In genomic region chr4:130653842-130654241, GRCh38 we compare ENCODE assay signal across 28 cellular contexts.
"Had no signal": no experiment of that assay in that cellular context is flagged by ENCODE, and none has a peak within 500 bp of the region (broad histone marks: within the 10 kb centered on the region; RNA-seq: fewer than 3 reads in every experiment).

No MANE protein-coding gene starts in this region.

- H2AFZ ChIP-seq: neural progenitor cell, parathyroid adenoma had no signal

- H3K9ac ChIP-seq: neural progenitor cell, parathyroid adenoma had no signal

- H3K36me3 ChIP-seq: neural progenitor cell, ovary, spleen, suprapubic skin, tibial artery, transverse colon, upper lobe of right lung, uterus had no signal

- ATAC-seq: natural killer cell; psoas muscle; right cardiac atrium; sciatic nerve; stimulated activated memory B cell treated with anti-CD40 and anti-IgM and Interleukin-4, amounts not matched to agents 10 μg/mL and 1 μg/mL and 100 μg/mL, for 72 hours; stimulated activated naive CD8-positive, alpha-beta T cell treated with anti-CD3 and anti-CD28 coated beads, Interleukin-15, amount 100 ng/mL, for 72 hours; stimulated activated naive CD8-positive, alpha-beta T cell treated with anti-CD3 and anti-CD28 coated beads, Interleukin-15, Interleukin-2, amounts not matched to agents 100 U/mL and 50 U/mL, for 24 hours; upper lobe of right lung had no signal

- H3K27ac ChIP-seq: neural progenitor cell, ovary, parathyroid adenoma, psoas muscle, skin epidermis, spleen, suprapubic skin, testis, tibial artery, transverse colon, upper lobe of right lung, uterus had no signal

- H3K27me3 ChIP-seq: neural progenitor cell, ovary, spleen, suprapubic skin, testis, tibial artery, transverse colon, upper lobe of right lung, uterus had no signal

- H3K4me2 ChIP-seq: neural progenitor cell, smooth muscle cell had no signal

- H3K9me3 ChIP-seq: ovary, psoas muscle, suprapubic skin, testis, tibial artery, upper lobe of right lung, uterus had no signal

- DNase-seq: natural killer cell; occipital lobe; ovary; posterior cingulate gyrus; psoas muscle; right cardiac atrium; spleen; stimulated activated CD4-positive, alpha-beta T cell treated with anti-CD3 and anti-CD28 coated beads, Interleukin-12 subunit alpha, Interleukin-12 subunit beta, amount 100 ng/mL, for 4 hours; stimulated activated CD4-positive, alpha-beta T cell treated with anti-CD3 and anti-CD28 coated beads, Interleukin-1b, Interleukin-23, amount 100 ng/mL, for 48 hours; stimulated activated CD4-positive, alpha-beta T cell treated with anti-CD3 and anti-CD28 coated beads, Interleukin-4, amount 100 ng/mL, for 1 hour; stimulated activated CD4-positive, alpha-beta T cell treated with anti-CD3 and anti-CD28 coated beads, Interleukin-4, amount 100 ng/mL, for 4 hours; stimulated activated CD8-positive, alpha-beta memory T cell treated with anti-CD3 and anti-CD28 coated beads, Interleukin-4, amount 100 ng/mL, for 48 hours; stimulated activated naive CD4-positive, alpha-beta T cell; stimulated activated naive CD8-positive, alpha-beta T cell treated with anti-CD3 and anti-CD28 coated beads, Interleukin-15, amount 100 ng/mL, for 72 hours; stimulated activated naive CD8-positive, alpha-beta T cell treated with anti-CD3 and anti-CD28 coated beads, Interleukin-15, Interleukin-2, amounts not matched to agents 100 U/mL and 50 U/mL, for 24 hours; substantia nigra; testis; tibial artery; transverse colon; upper lobe of right lung; uterus had no signal

- H3K79me2 ChIP-seq: parathyroid adenoma had no signal

- H3K4me1 ChIP-seq: neural progenitor cell, parathyroid adenoma, psoas muscle, spleen, suprapubic skin, testis, tibial artery, transverse colon, upper lobe of right lung, uterus had no signal

- H3K4me3 ChIP-seq: neural progenitor cell, ovary, psoas muscle, skin epidermis, smooth muscle cell, spleen, suprapubic skin, testis, tibial artery, transverse colon, upper lobe of right lung, uterus had no signal
